8 cellular contexts compared by ENCODE assay signal in genomic region chr12:8890313-8891084, GRCh38.
A peak's percentile ranks its signal among the peaks of the same experiment; 100 is the strongest.
DNase-seq lines count a peak whose midpoint lies in the region; ATAC-seq and TF ChIP-seq lines count a peak whose summit lies in the region.

No MANE protein-coding gene starts in this region.

- no peak for ATAC-seq in GM21737 (IDR thresholded peaks at IDR 0.05; ENCODE audit: unreplicated experiment)

- H3K4me3 ChIP-seq in LNCaP clone FGC (ENCODE audit: low read depth, low read length) (peak overlapping the region; percentile 50), cardiac fibroblast (replicated peaks in 1 of 2; ENCODE audit: low read depth in 2 of 2, low read length in 2 of 2) (peak overlapping the region; percentile 41 to 52)

- H3K27ac ChIP-seq in VCaP: 0 out of 2 replicates have a peak overlapping the region, but pooled peaks have one; percentile 0

- DNase-seq in NCI-H524 (lab: John Stamatoyannopoulos, UW): peak; percentile 9 to 46
- DNase-seq in NCI-H524 treated with DMSO at 0.1 percent for 48 hours (lab: John Stamatoyannopoulos, UW): no peak
- DNase-seq in LNCaP clone FGC (ENCODE audit: low read depth): no peak
- peak; percentile 61 to 67 for DNase-seq in cardiac fibroblast (ENCODE audit: low read depth in 2 of 2)
- DNase-seq in kidney glomerular epithelial cell (lab: John Stamatoyannopoulos, UW): peak; percentile 75
- peak; percentile 32 for DNase-seq in stimulated activated CD4-positive, alpha-beta T cell treated with anti-CD3 and anti-CD28 coated beads, Interleukin-2, amount 100 ng/mL, for 4 hours (ENCODE audit: low read depth)

- TF ChIP-seq CTCF in LNCaP clone FGC (IDR thresholded peaks at IDR 0.05; ENCODE audit: control insufficient read depth, extremely low read depth, insufficient read depth) (peak; percentile 85), VCaP (conservative IDR thresholded peaks at IDR 0.05) (peak; percentile 97), cardiac fibroblast (IDR thresholded peaks at IDR 0.05; ENCODE audit: low read depth, low read length) (peak; percentile 77)

Comparison
In these comparisons a context has a peak if more than half of its experiments do, and no peak if none do; other contexts are left out.
1. DNase-seq: peak in NCI-H524 (2 of 2), cardiac fibroblast (2 of 2), kidney glomerular epithelial cell (single experiment) and stimulated activated CD4-positive, alpha-beta T cell treated with anti-CD3 and anti-CD28 coated beads, Interleukin-2, amount 100 ng/mL, for 4 hours (single experiment); none in NCI-H524 treated with DMSO at 0.1 percent for 48 hours (single experiment) and LNCaP clone FGC (single experiment).
2. Peak in every context shown above with its lines, with median percentiles within 50 percentile points of each other: CTCF ChIP-seq.